Comparison of ENCODE assay signal across 8 cellular contexts in the genomic region with DNA sequence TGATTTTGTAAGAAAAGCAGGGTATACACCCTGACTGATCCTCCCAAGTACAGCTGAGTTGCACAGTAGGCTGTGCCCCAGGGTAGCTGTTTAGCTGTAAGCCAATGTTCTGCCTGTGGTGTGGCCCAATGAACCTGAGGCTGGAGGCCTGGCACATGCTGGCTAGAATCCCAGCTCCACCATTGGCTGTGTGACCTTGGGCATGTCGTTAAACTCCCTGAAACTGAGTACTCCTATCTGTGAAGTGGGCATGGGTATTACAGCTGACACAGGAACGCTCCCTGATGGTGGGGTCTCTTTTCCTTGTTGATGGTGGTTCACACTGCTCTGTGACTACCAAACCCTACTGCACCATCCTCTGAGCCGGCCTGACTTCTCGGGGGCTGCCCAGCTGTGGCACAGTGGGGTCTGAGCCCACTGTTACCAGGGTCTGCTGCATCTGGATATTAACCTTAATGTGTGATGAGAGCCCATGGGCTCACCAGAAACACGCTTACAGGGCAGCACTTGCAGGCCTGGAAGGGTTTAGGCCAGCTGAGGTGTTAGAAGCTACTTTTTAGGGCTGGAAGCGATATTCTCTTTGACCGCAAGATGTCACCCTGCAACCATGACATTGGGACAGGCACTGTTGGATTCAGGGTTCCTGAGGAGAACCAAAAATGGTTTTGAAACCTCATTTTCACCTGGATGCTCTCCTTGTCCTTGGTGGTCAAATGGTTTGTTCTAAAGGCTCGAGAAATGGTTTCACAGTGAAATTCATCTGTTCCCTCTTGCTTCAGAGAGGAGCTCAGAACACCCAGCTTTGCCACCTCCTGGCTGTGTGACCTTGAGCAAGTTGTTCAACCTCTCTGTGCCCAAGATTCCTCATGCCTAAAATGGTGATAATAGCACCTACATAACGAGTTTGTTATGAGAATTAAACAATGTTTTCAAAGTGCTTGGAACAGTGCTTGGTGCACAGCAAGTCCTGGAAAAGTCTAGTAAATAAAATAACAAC. TPM values are rescaled to one million over a fixed set of nuclear protein-coding genes. Genes with fewer than 3 reads are reported as not detected.
DNase-seq lines count a peak whose midpoint lies in the region; ATAC-seq and TF ChIP-seq lines count a peak whose summit lies in the region.

No MANE protein-coding gene starts in this region.

- no peaks in the 10 kb centered on the region for H3K27me3 ChIP-seq in lung (ENCODE audit: control insufficient read depth, insufficient read depth)

- no peak overlapping the region for H3K4me3 Mint-ChIP-seq in stimulated activated naive CD8-positive, alpha-beta T cell treated with anti-CD3 and anti-CD28 coated beads, Interleukin-15, amount 100 ng/mL, for 72 hours

- peak; percentile 75 for TF ChIP-seq CTCF in lung (IDR thresholded peaks at IDR 0.05; ENCODE audit: control extremely low read depth, extremely low read depth)

- ATAC-seq in lung (ENCODE audit: insufficient read depth, low FRiP score) (no peak), GM18505 (IDR thresholded peaks at IDR 0.05; ENCODE audit: unreplicated experiment) (no peak)
- ATAC-seq in stimulated activated naive CD8-positive, alpha-beta T cell treated with anti-CD3 and anti-CD28 coated beads, Interleukin-15, amount 100 ng/mL, for 72 hours = peak; percentile 47

- no peaks in the 10 kb centered on the region for H3K4me1 ChIP-seq in lung (ENCODE audit: control insufficient read depth in 2 of 2, insufficient read depth in 2 of 2, low read length in 2 of 2)

- no peak overlapping the region for H3K27ac Mint-ChIP-seq in stimulated activated naive CD8-positive, alpha-beta T cell treated with anti-CD3 and anti-CD28 coated beads, Interleukin-15, amount 100 ng/mL, for 72 hours

- H3K9me3 ChIP-seq in lung (ENCODE audit: control insufficient read depth in 2 of 2, insufficient read depth in 1 of 2, low read length in 1 of 2) = no peaks in the 10 kb centered on the region

- peaks cover 1% of the 10 kb centered on the region for H3K4me1 Mint-ChIP-seq in stimulated activated naive CD8-positive, alpha-beta T cell treated with anti-CD3 and anti-CD28 coated beads, Interleukin-15, amount 100 ng/mL, for 72 hours

- peak; percentile 32 for DNase-seq in NK-92 treated with Interleukin-12 subunit alpha and Interleukin-12 subunit beta, amount 100 ng/mL, for 24 hours (lab: John Stamatoyannopoulos, UW)
- DNase-seq in NK-92 (lab: John Stamatoyannopoulos, UW; ENCODE audit: unreplicated experiment) (no peak), NCI-H1092 (lab: John Stamatoyannopoulos, UW) (peak; percentile 46), lung (ENCODE audit: low spot score) (peak; percentile 54)
- peak; percentile 64 for DNase-seq in activated CD4-positive, alpha-beta T cell treated with anti-CD3 and anti-CD28 coated beads for 48 hours
- DNase-seq in effector CD4-positive, alpha-beta T cell = peak; percentile 36
- peak; percentile 30 to 45 for DNase-seq in stimulated activated naive CD8-positive, alpha-beta T cell treated with anti-CD3 and anti-CD28 coated beads, Interleukin-15, amount 100 ng/mL, for 72 hours

- 49 to 55% methylated on average over 9 of the region's 9 CpGs for WGBS in lung, 2 donors

- H3K9me3 Mint-ChIP-seq in stimulated activated naive CD8-positive, alpha-beta T cell treated with anti-CD3 and anti-CD28 coated beads, Interleukin-15, amount 100 ng/mL, for 72 hours = no peaks in the 10 kb centered on the region

- no peak overlapping the region for H3K27ac ChIP-seq in lung (ENCODE audit: low read depth in 1 of 2, low read length in 1 of 2)

- H3K27me3 Mint-ChIP-seq in stimulated activated naive CD8-positive, alpha-beta T cell treated with anti-CD3 and anti-CD28 coated beads, Interleukin-15, amount 100 ng/mL, for 72 hours = peaks cover 26% of the 10 kb centered on the region

- no peaks in the 10 kb centered on the region for H3K36me3 ChIP-seq in lung (ENCODE audit: control insufficient read depth in 2 of 2, insufficient read depth in 2 of 2, low read length in 2 of 2)

- H3K4me3 ChIP-seq in lung = no peak overlapping the region

- TF ChIP-seq POLR2A in GM18505 (IDR thresholded peaks at IDR 0.05; ENCODE audit: borderline replicate concordance, extremely low read depth, insufficient read depth, insufficient read length) = no peak

RNA-seq across cellular contexts. Expression of a gene that starts 6.8 kb away (rescaled TPM):
- total RNA-seq in lung = 10 to 100 TPM in 1 of 2 donors, 1 to 10 TPM in 1; 9.9 to 36.6 TPM
- 10 to 100 TPM; 30.4 to 70.3 TPM for polyA plus RNA-seq in lung
